Comparison of ENCODE assay signal across 15 cellular contexts in the genomic region with DNA sequence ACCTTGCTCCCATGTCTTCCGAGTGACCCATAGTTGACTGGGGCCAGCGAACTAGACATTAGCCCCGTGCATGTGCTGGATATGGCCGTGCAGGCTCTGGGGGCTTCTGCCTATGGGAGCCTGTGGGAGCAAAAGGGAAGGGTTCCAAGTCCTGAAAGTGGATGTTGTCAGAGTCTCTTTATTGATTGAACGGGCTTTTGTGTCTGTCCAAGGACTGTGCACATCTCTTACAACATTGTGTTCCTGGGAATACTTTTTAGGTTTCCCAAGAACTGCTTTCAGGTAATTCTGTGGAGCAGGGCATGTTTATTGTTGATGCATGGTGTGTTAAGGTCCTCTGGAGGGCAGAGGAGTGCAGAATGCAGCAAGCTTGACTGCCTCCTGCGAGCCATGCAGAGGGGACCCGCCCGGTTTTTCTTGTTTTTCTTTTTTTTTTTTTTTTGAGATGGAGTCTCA. TPM values are rescaled to one million over a fixed set of nuclear protein-coding genes. Genes with fewer than 3 reads are reported as not detected.
DNase-seq lines count a peak whose midpoint lies in the region; ATAC-seq, FAIRE-seq and TF ChIP-seq lines count a peak whose summit lies in the region.
"Had no signal": no experiment of that assay in that cellular context is flagged by ENCODE, and none has a peak within 500 bp of the region (broad histone marks: within the 10 kb centered on the region; RNA-seq: fewer than 3 reads in every experiment).

No MANE protein-coding gene starts in this region.

- H2BK15ac ChIP-seq in H1 (ENCODE audit: low read length), result no peak overlapping the region

- H3K4ac ChIP-seq in H1 (replicated peaks; ENCODE audit: insufficient read length, low read depth, low read length), result no peak overlapping the region

- H3K4me2 ChIP-seq in H1 (ENCODE audit: insufficient read depth in 1 of 2, low read depth in 2 of 2, low read length in 2 of 2), result no peak overlapping the region

- H3K4me1 ChIP-seq in H1 (replicated peaks in 1 of 4; ENCODE audit: control insufficient read depth in 3 of 4, insufficient read depth in 4 of 4, low read length in 3 of 4), result peaks cover 1 to 5% (median 3%) of the 10 kb centered on the region in 4 experiments; a peak in 5 of 7 replicates

- H3K79me1 ChIP-seq in H1 (ENCODE audit: low read depth, low read length), result peaks cover 7% of the 10 kb centered on the region; the same call in 1 of the 2 replicates

- peaks cover 0 to 20% of the 10 kb centered on the region in 2 experiments; a peak in 2 of 4 replicates for H3K79me2 ChIP-seq in H1 (ENCODE audit: control insufficient read depth in 1 of 2, insufficient read depth in 2 of 2, low read length in 2 of 2)

- peak in 2 of 3 experiments; percentile 22 to 31; a peak in 2 of 4 replicates for TF ChIP-seq CTCF in H1 (IDR thresholded peaks at IDR 0.05; ENCODE audit: control extremely low read depth in 1 of 3, insufficient read depth in 1 of 3, low read depth in 1 of 3, low read length in 3 of 3)

- peak; percentile 11 for DNase-seq in DMS 273 (lab: John Stamatoyannopoulos, UW; ENCODE audit: unreplicated experiment)
- DNase-seq in DMS 273 treated with DMSO at 0.1 percent for 48 hours (lab: John Stamatoyannopoulos, UW), result no peak
- DNase-seq in H1 (ENCODE audit: low read depth in 1 of 2, low spot score in 2 of 2), result no peak
- peak; percentile 36 for DNase-seq in pons (ENCODE audit: low spot score)
- no peak for DNase-seq in mucosa of gallbladder (ENCODE audit: low spot score)
- DNase-seq in NCI-H2081 treated with DMSO at 0.1 percent for 48 hours (lab: John Stamatoyannopoulos, UW), result no peak
- DNase-seq: 8988T; activated CD4-positive, CD25-positive, alpha-beta regulatory T cell; dermis blood vessel endothelial cell; EL; NCI-H1436 treated with DMSO at 0.1 percent for 48 hours; stimulated activated CD4-positive, alpha-beta T cell treated with anti-CD3 and anti-CD28 coated beads, Interleukin-15, amount 100 ng/mL, for 24 hours; stimulated activated naive CD4-positive, alpha-beta T cell treated with Interleukin-2 at 50 U/mL for 16 hours had no signal

- H3K9ac ChIP-seq in H1 (replicated peaks in 1 of 4; ENCODE audit: extremely low read depth in 1 of 4, low read depth in 3 of 4, low read length in 3 of 4), result no peak overlapping the region

- no peak overlapping the region for H4K91ac ChIP-seq in H1 (replicated peaks; ENCODE audit: insufficient read length, low read length)

- no peak overlapping the region for H2BK120ac ChIP-seq in H1 (replicated peaks; ENCODE audit: low read depth, low read length)

- no peaks in the 10 kb centered on the region for H3K9me3 ChIP-seq in H1 (ENCODE audit: insufficient read depth in 2 of 2, low read depth in 1 of 2, low read length in 1 of 2)

- no peak for ATAC-seq in HG02623 (IDR thresholded peaks at IDR 0.05; ENCODE audit: unreplicated experiment)

- no peak overlapping the region for H2BK20ac ChIP-seq in H1 (ENCODE audit: low read length)

- no peak overlapping the region for H3K14ac ChIP-seq in H1 (ENCODE audit: insufficient read length)

- no peak for TF ChIP-seq EP300 in Ishikawa (IDR thresholded peaks at IDR 0.05; ENCODE audit: borderline replicate concordance)
- no peak for TF ChIP-seq EP300 in H1 (IDR thresholded peaks at IDR 0.05; ENCODE audit: borderline replicate concordance in 1 of 2, low read depth in 2 of 2, low read length in 2 of 2)

- no peak overlapping the region for H3K27ac ChIP-seq in H1 (ENCODE audit: low read depth, low read length)

- FAIRE-seq in H1 (lab: Jason Lieb, UNC), result no peak

- no peak overlapping the region for H2BK12ac ChIP-seq in H1 (ENCODE audit: low read depth, low read length)

- CTCF ChIA-PET in H1 (lab: Charles Lee; ENCODE audit: partially characterized antibody), result interaction anchor here (0.7 to 3.9 kb wide), 7 partner anchors 10 to 128 kb away, joined by 3 to 16 read pairs (median 4); no protein-coding TSS in a partner anchor

- no peak overlapping the region for H4K5ac ChIP-seq in H1 (ENCODE audit: insufficient read length, low read depth, low read length)

- H3K36me3 ChIP-seq in H1 (ENCODE audit: control insufficient read depth in 2 of 4, insufficient read depth in 4 of 4, low read length in 3 of 4), result no peaks in the 10 kb centered on the region

- no peak overlapping the region for H3K4me3 ChIP-seq in H1 (ENCODE audit: extremely low read depth in 1 of 4, insufficient read depth in 2 of 4, low read depth in 3 of 4, low read length in 4 of 4)

- H3K27me3 ChIP-seq in H1 (replicated peaks in 1 of 4; ENCODE audit: control insufficient read depth in 3 of 4, extremely low read depth in 1 of 4, insufficient read depth in 3 of 4, low read length in 3 of 4), result peaks cover 0 to 6% (median 0%) of the 10 kb centered on the region in 4 experiments; a peak in 2 of 7 replicates

- H3K56ac ChIP-seq in H1 (replicated peaks; ENCODE audit: insufficient read length, low read depth, low read length), result no peak overlapping the region

- peak; percentile 47 for TF ChIP-seq RAD21 in Ishikawa (IDR thresholded peaks at IDR 0.05; ENCODE audit: low read depth)
- peak; percentile 37 to 48 for TF ChIP-seq RAD21 in H1 (IDR thresholded peaks at IDR 0.05 in 1 of 2, conservative IDR thresholded peaks at IDR 0.05 in 1 of 2; ENCODE audit: low read depth in 2 of 2, low read length in 2 of 2)

- peaks cover 2 to 10% of the 10 kb centered on the region in 2 experiments for H4K20me1 ChIP-seq in H1 (replicated peaks in 1 of 2; ENCODE audit: control insufficient read depth in 1 of 2, insufficient read depth in 2 of 2, low read length in 2 of 2)

- POLR2A ChIA-PET in H1 (lab: Charles Lee; ENCODE audit: partially characterized antibody), result no interaction called here

- WGBS in H1 (ENCODE audit: extremely low coverage in 1 of 2, insufficient coverage in 1 of 2, insufficient read length in 1 of 2, insufficient replicate concordance in 2 of 2, low coverage in 1 of 2, low lambda C conversion rate in 2 of 2, missing lambda C conversion rate in 1 of 2), 2 experiments, result 89% methylated on average over 8 of the region's 8 CpGs; no CpG with 5 or more reads in 1 of the 2 experiments

- H3K18ac ChIP-seq in H1 (ENCODE audit: extremely low read depth, low read length), result no peak overlapping the region

- H4K8ac ChIP-seq in H1 (ENCODE audit: extremely low read depth, insufficient read depth, low read length), result no peak overlapping the region

- H2AK5ac ChIP-seq in H1 (ENCODE audit: low read depth, low read length), result no peak overlapping the region

- H2AFZ ChIP-seq in H1 (ENCODE audit: low read length), result no peak overlapping the region

- TF ChIP-seq POLR2A in H1 (IDR thresholded peaks at IDR 0.05; ENCODE audit: control extremely low read depth in 1 of 2, low read depth in 2 of 2, low read length in 2 of 2), result no peak

- peaks cover 4% of the 10 kb centered on the region; the same call in 1 of the 2 replicates for H3K23me2 ChIP-seq in H1 (ENCODE audit: low read depth, low read length)

- no peak overlapping the region for H2BK5ac ChIP-seq in H1 (ENCODE audit: low read depth, low read length)

- H3K23ac ChIP-seq in H1 (ENCODE audit: insufficient read length), result no peak overlapping the region

TF ChIP-seq in Ishikawa, 13 proteins besides CTCF, POLR2A, EP300 and RAD21 (continues in another document):
- no peak for TF ChIP-seq YY1 (IDR thresholded peaks at IDR 0.05; ENCODE audit: low read depth)
- no peak for TF ChIP-seq NFIC (IDR thresholded peaks at IDR 0.05)
- no peak for TF ChIP-seq ZBTB7A (IDR thresholded peaks at IDR 0.05; ENCODE audit: low read depth)
- TF ChIP-seq CEBPB (IDR thresholded peaks at IDR 0.05), result no peak

TF ChIP-seq in H1, 55 proteins besides CTCF, POLR2A, EP300 and RAD21 (continues in another document):
- TF ChIP-seq TAF1 (IDR thresholded peaks at IDR 0.05; ENCODE audit: low read depth, low read length) (no peak), SIX5 (IDR thresholded peaks at IDR 0.05; ENCODE audit: low read depth, low read length) (no peak), SRF (IDR thresholded peaks at IDR 0.05; ENCODE audit: low read depth, low read length) (no peak), SAP30 (IDR thresholded peaks at IDR 0.05; ENCODE audit: insufficient read depth, insufficient replicate concordance, low read length) (no peak), BACH1 (IDR thresholded peaks at IDR 0.05; ENCODE audit: low read length) (no peak), TAF7 (optimal IDR thresholded peaks at IDR 0.05; ENCODE audit: borderline replicate concordance, low read depth, low read length) (no peak), CHD2 (IDR thresholded peaks at IDR 0.05; ENCODE audit: low read length) (no peak)

RNA-seq across cellular contexts. Expression of gene RNF144A, which starts 5.0 kb away (rescaled TPM):
- total RNA-seq in H1 (2021; fragmentation: NEBNext Ultra II Directional; extraction: Animal tissue kit (Norgen Biotek cat#: 25700)), result 15.0 and 15.1 TPM in 2 replicates
- polyA plus RNA-seq in H1 (2011; rRNA removed), result 14.0 and 14.1 TPM in 2 replicates
- polyA plus RNA-seq in H1 (2011; cell fraction: cytosol; rRNA removed), result 12.8 TPM
- 18.8 TPM for polyA plus RNA-seq in H1 (2011; cell fraction: nucleus; rRNA removed)
- polyA plus RNA-seq in H1 (2012, experiment 1 of 2), result 9.2 to 12.6 TPM (median 9.7 TPM) in 4 replicates
- 2.8 TPM for polyA plus RNA-seq in H1 (2012, experiment 2 of 2)
- polyA plus RNA-seq in H1 (2013, experiment 1 of 2), result 6.2 TPM
- 6.5 TPM for polyA plus RNA-seq in H1 (2013, experiment 2 of 2)
- polyA minus RNA-seq in H1 (2011; rRNA and poly(A)+ RNA removed), result 33.4 and 44.2 TPM in 2 replicates
- 18.0 TPM for polyA minus RNA-seq in H1 (2011; cell fraction: cytosol; rRNA and poly(A)+ RNA removed)
- polyA minus RNA-seq in H1 (2011; cell fraction: nucleus; rRNA and poly(A)+ RNA removed), result 37.8 TPM
- total RNA-seq in mucosa of gallbladder, result 15.4 TPM

RNA-seq across cellular contexts. Expression of gene RSAD2, which starts 44.7 kb away (rescaled TPM):
- total RNA-seq in H1 (2021; fragmentation: NEBNext Ultra II Directional; extraction: Animal tissue kit (Norgen Biotek cat#: 25700)), result not detected in 2 replicates
- not detected in 2 replicates for polyA plus RNA-seq in H1 (2011; rRNA removed)
- polyA plus RNA-seq in H1 (2011; cell fraction: cytosol; rRNA removed), result 0.18 TPM
- polyA plus RNA-seq in H1 (2011; cell fraction: nucleus; rRNA removed), result not detected
- 0.27 TPM in 1 of 4 replicates, not detected in the others for polyA plus RNA-seq in H1 (2012, experiment 1 of 2)
- not detected for polyA plus RNA-seq in H1 (2012, experiment 2 of 2)
- polyA plus RNA-seq in H1 (2013, experiment 1 of 2), result 0.04 TPM
- 0.02 TPM for polyA plus RNA-seq in H1 (2013, experiment 2 of 2)
- polyA minus RNA-seq in H1 (2011; rRNA and poly(A)+ RNA removed), result 0.03 and 0.83 TPM in 2 replicates
- not detected for polyA minus RNA-seq in H1 (2011; cell fraction: cytosol; rRNA and poly(A)+ RNA removed)
- not detected for polyA minus RNA-seq in H1 (2011; cell fraction: nucleus; rRNA and poly(A)+ RNA removed)
- 1.3 TPM for total RNA-seq in mucosa of gallbladder

RNA-seq across cellular contexts. Expression of gene CMPK2, which starts 56.5 kb away (rescaled TPM):
- total RNA-seq in H1 (2021; fragmentation: NEBNext Ultra II Directional; extraction: Animal tissue kit (Norgen Biotek cat#: 25700)), result 0.28 and 0.31 TPM in 2 replicates
- 0.46 and 0.53 TPM in 2 replicates for polyA plus RNA-seq in H1 (2011; rRNA removed)
- 0.36 TPM for polyA plus RNA-seq in H1 (2011; cell fraction: cytosol; rRNA removed)
- 0.34 TPM for polyA plus RNA-seq in H1 (2011; cell fraction: nucleus; rRNA removed)
- polyA plus RNA-seq in H1 (2012, experiment 1 of 2), result 0.16 to 0.51 TPM (median 0.40 TPM) in 4 replicates
- 0.70 TPM for polyA plus RNA-seq in H1 (2012, experiment 2 of 2)
- polyA plus RNA-seq in H1 (2013, experiment 1 of 2), result 0.28 TPM
- polyA plus RNA-seq in H1 (2013, experiment 2 of 2), result 0.33 TPM
- 1.1 and 1.6 TPM in 2 replicates for polyA minus RNA-seq in H1 (2011; rRNA and poly(A)+ RNA removed)
- polyA minus RNA-seq in H1 (2011; cell fraction: cytosol; rRNA and poly(A)+ RNA removed), result not detected
- polyA minus RNA-seq in H1 (2011; cell fraction: nucleus; rRNA and poly(A)+ RNA removed), result 0.70 TPM
- total RNA-seq in mucosa of gallbladder, result 2.9 TPM

Comparison
In these comparisons a context has a peak if more than half of its experiments do, and no peak if none do; other contexts are left out.
1. DNase-seq: peak in DMS 273 (single experiment) and pons (single experiment); none in DMS 273 treated with DMSO at 0.1 percent for 48 hours (single experiment), H1 (0 of 2), mucosa of gallbladder (single experiment) and NCI-H2081 treated with DMSO at 0.1 percent for 48 hours (single experiment).